In genomic region chr1:32795741-32796140, GRCh38 we compare ENCODE assay signal across 7 cellular contexts. TPM values are rescaled to one million over a fixed set of nuclear protein-coding genes. Genes with fewer than 3 reads are reported as not detected.
DNase-seq lines count a peak whose midpoint lies in the region; FAIRE-seq and TF ChIP-seq lines count a peak whose summit lies in the region.
"Not testable (repeated sequence)": the region's sequence is repeated elsewhere in the genome, so short reads cannot be mapped to it uniquely, and the experiment has no call there.

No MANE protein-coding gene starts in this region.

- H3K36me3 ChIP-seq in endothelial cell of umbilical vein (ENCODE audit: control insufficient read depth in 2 of 2, extremely low read depth in 1 of 2, insufficient read depth in 2 of 2, low read length in 2 of 2) (peaks cover 5 to 13% of the 10 kb centered on the region in 2 experiments), osteoblast (ENCODE audit: insufficient read depth, low read length) (peaks cover 44% of the 10 kb centered on the region)

- H3K79me2 ChIP-seq in endothelial cell of umbilical vein (ENCODE audit: control insufficient read depth, insufficient read depth, low read length): peaks cover 14% of the 10 kb centered on the region
- H3K79me2 ChIP-seq in osteoblast (ENCODE audit: insufficient read depth, low read length): peaks cover 21% of the 10 kb centered on the region

- TF ChIP-seq POLR2A in endothelial cell of umbilical vein (IDR thresholded peaks at IDR 0.05; ENCODE audit: low read depth, low read length): not testable (repeated sequence)

- not testable (repeated sequence) for H4K20me1 ChIP-seq in endothelial cell of umbilical vein (replicated peaks; ENCODE audit: control insufficient read depth, extremely low read depth, insufficient read depth, low read length); osteoblast (ENCODE audit: insufficient read depth, low read length)

- in situ Hi-C loops in Caki2 (cut with HindIII; ENCODE audit: low pct_unique_long_range_greater_than_20kb, low sequenced_read_pairs): not testable (repeated sequence)

- not testable (repeated sequence) for H3K4me1 ChIP-seq in endothelial cell of umbilical vein (ENCODE audit: control insufficient read depth, extremely low read depth, insufficient read depth, low read length)
- H3K4me1 ChIP-seq in osteoblast (ENCODE audit: insufficient read depth, low read length): peaks cover 16% of the 10 kb centered on the region

- CTCF ChIA-PET in RWPE1 (lab: Yijun Ruan, JAX): not testable (repeated sequence)
- CTCF ChIA-PET in endothelial cell of umbilical vein (lab: Charles Lee): interaction anchor here (0.6 to 1.1 kb wide), 4 partner anchors 10 to 122 kb away, joined by 3 to 6 read pairs (median 3); no protein-coding TSS in a partner anchor

- peak; percentile 66 for DNase-seq in Caki2 (ENCODE audit: low read depth)
- DNase-seq in HT1080 (ENCODE audit: low read depth): peak; percentile 72
- not testable (repeated sequence) for DNase-seq in RWPE1 (ENCODE audit: low spot score)
- peak; percentile 46 for DNase-seq in astrocyte of the hippocampus (ENCODE audit: low read depth, low spot score)
- DNase-seq in endothelial cell of umbilical vein (ENCODE audit: low read depth, low spot score): peak; percentile 84
- DNase-seq in fibroblast of the aortic adventitia (ENCODE audit: low read depth): peak; percentile 89
- DNase-seq in osteoblast (ENCODE audit: insufficient read length, low spot score, missing footprints): peak; percentile 73

- not testable (repeated sequence) for H3K9ac ChIP-seq in endothelial cell of umbilical vein (replicated peaks; ENCODE audit: extremely low read depth, insufficient read depth, low read length)

- H3K9me1 ChIP-seq in endothelial cell of umbilical vein (replicated peaks; ENCODE audit: control insufficient read depth, extremely low read depth, insufficient read depth, low read length): not testable (repeated sequence)

- dilution Hi-C loops in endothelial cell of umbilical vein (cut with MboI; ENCODE audit: extremely low pct_ligation_motif_present, low sequenced_read_pairs): not testable (repeated sequence)

- BruUV-seq in endothelial cell of umbilical vein (replicated peaks; lab: Mats Ljungman, UMichigan): not testable (repeated sequence)

- TF ChIP-seq CTCF in RWPE1 (conservative IDR thresholded peaks at IDR 0.05; ENCODE audit: low read depth); endothelial cell of umbilical vein (IDR thresholded peaks at IDR 0.05; ENCODE audit: extremely low read depth in 1 of 2, insufficient read depth in 1 of 2, low read depth in 1 of 2, low read length in 2 of 2); fibroblast of the aortic adventitia (IDR thresholded peaks at IDR 0.05; ENCODE audit: insufficient read depth, low read length); osteoblast (IDR thresholded peaks at IDR 0.05; ENCODE audit: extremely low read depth, low read depth, low read length): not testable (repeated sequence)

- H3K27ac ChIP-seq in RWPE1 (peak overlapping the region; percentile 70), endothelial cell of umbilical vein (ENCODE audit: insufficient read depth, low read depth, low read length) (peak overlapping the region; percentile 29)
- not testable (repeated sequence) for H3K27ac ChIP-seq in osteoblast (ENCODE audit: low read depth, low read length)

- H3K27me3 ChIP-seq in endothelial cell of umbilical vein (ENCODE audit: control insufficient read depth in 2 of 2, insufficient read depth in 2 of 2, low read length in 2 of 2); osteoblast (ENCODE audit: insufficient read depth, low read length): not testable (repeated sequence)

- intact Hi-C loops in endothelial cell of umbilical vein (cut with micrococcal nuclease): loop anchor here (2.0 kb wide), 1 partner anchor 21 kb away; the partner anchor contains the start of genes S100PBP and YARS1

- H3K4me2 ChIP-seq in endothelial cell of umbilical vein (ENCODE audit: insufficient read depth, low read length); osteoblast (ENCODE audit: insufficient read depth, low read length): not testable (repeated sequence)

- H3K9me3 ChIP-seq in endothelial cell of umbilical vein (replicated peaks; ENCODE audit: control insufficient read depth, insufficient read depth, low read length); osteoblast (ENCODE audit: low read depth, low read length): not testable (repeated sequence)

- POLR2A ChIA-PET in RWPE1 (lab: Yijun Ruan, JAX; ENCODE audit: low non-redundant PET): not testable (repeated sequence)
- POLR2A ChIA-PET in endothelial cell of umbilical vein (lab: Charles Lee): interaction anchor here (0.7 kb wide), 1 partner anchor 574 kb away, joined by 4 read pairs; no protein-coding TSS in a partner anchor

- FAIRE-seq in endothelial cell of umbilical vein (lab: Jason Lieb, UNC): peak; percentile 90

- H3K4me3 ChIP-seq in endothelial cell of umbilical vein (replicated peaks in 1 of 3; ENCODE audit: insufficient read depth in 1 of 3, low read depth in 1 of 3, low read length in 3 of 3); fibroblast of the aortic adventitia (ENCODE audit: low read depth, low read length); osteoblast (ENCODE audit: insufficient read depth, low read length): not testable (repeated sequence)

- not testable (repeated sequence) for H2AFZ ChIP-seq in endothelial cell of umbilical vein (ENCODE audit: low read depth, low read length); osteoblast (ENCODE audit: low read length)

TF ChIP-seq in endothelial cell of umbilical vein, 7 proteins besides CTCF, POLR2A, EP300 and RAD21:
- TF ChIP-seq JUN (IDR thresholded peaks at IDR 0.05; ENCODE audit: borderline replicate concordance, insufficient read depth, insufficient read length, low read depth) (peak; percentile 77), FOS (IDR thresholded peaks at IDR 0.05; ENCODE audit: borderline replicate concordance, insufficient read depth, low read length) (peak; percentile 43)

RNA-seq across cellular contexts. Expression of gene YARS1, which starts 21.4 kb away (rescaled TPM):
- 78.5 and 86.1 TPM in 2 replicates for total RNA-seq in Caki2 (2014; rRNA removed; shearing (Covaris generic); ENCODE audit: low replicate concordance)
- 165 and 185 TPM in 2 replicates for total RNA-seq in HT1080 (2014; rRNA removed; shearing (Covaris generic))
- 163 and 164 TPM in 2 replicates for polyA plus RNA-seq in HT1080 (2015; cell fraction: cytosol; rRNA removed)
- polyA plus RNA-seq in HT1080 (2015; cell fraction: nucleus; rRNA removed): 226 and 264 TPM in 2 replicates
- total RNA-seq in endothelial cell of umbilical vein (130 and 144 TPM in 2 replicates), fibroblast of the aortic adventitia (ENCODE audit: low replicate concordance) (96.7 and 186 TPM in 2 replicates), osteoblast (183 and 199 TPM in 2 replicates)
- 31.5 and 38.2 TPM in 2 replicates for polyA plus RNA-seq in endothelial cell of umbilical vein
- 49.4 and 50.9 TPM in 2 replicates for polyA plus RNA-seq in endothelial cell of umbilical vein (2011; cell fraction: cytosol; rRNA removed)
- polyA plus RNA-seq in endothelial cell of umbilical vein (2011; cell fraction: nucleus; rRNA removed): 102 and 121 TPM in 2 replicates
- polyA plus RNA-seq in endothelial cell of umbilical vein (2012): 77.2 and 108 TPM in 2 replicates
- polyA minus RNA-seq in endothelial cell of umbilical vein: 72.1 and 73.4 TPM in 2 replicates
- 79.1 TPM for polyA minus RNA-seq in endothelial cell of umbilical vein (2011; cell fraction: cytosol; rRNA and poly(A)+ RNA removed)
- polyA minus RNA-seq in endothelial cell of umbilical vein (2011; cell fraction: nucleus; rRNA and poly(A)+ RNA removed): 41.4 and 54.8 TPM in 2 replicates

RNA-seq across cellular contexts. Expression of gene S100PBP, which starts 21.7 kb away (rescaled TPM):
- total RNA-seq in Caki2 (2014; rRNA removed; shearing (Covaris generic); ENCODE audit: low replicate concordance): 21.3 and 25.5 TPM in 2 replicates
- 16.8 TPM in 2 replicates for total RNA-seq in HT1080 (2014; rRNA removed; shearing (Covaris generic))
- 16.4 and 18.4 TPM in 2 replicates for polyA plus RNA-seq in HT1080 (2015; cell fraction: cytosol; rRNA removed)
- polyA plus RNA-seq in HT1080 (2015; cell fraction: nucleus; rRNA removed): 53.0 and 72.8 TPM in 2 replicates
- 36.9 and 38.6 TPM in 2 replicates for total RNA-seq in endothelial cell of umbilical vein
- polyA plus RNA-seq in endothelial cell of umbilical vein: 15.4 and 16.4 TPM in 2 replicates
- 12.7 and 13.9 TPM in 2 replicates for polyA plus RNA-seq in endothelial cell of umbilical vein (2011; cell fraction: cytosol; rRNA removed)
- 49.7 and 54.6 TPM in 2 replicates for polyA plus RNA-seq in endothelial cell of umbilical vein (2011; cell fraction: nucleus; rRNA removed)
- polyA plus RNA-seq in endothelial cell of umbilical vein (2012): 16.8 and 17.3 TPM in 2 replicates
- 26.2 and 34.7 TPM in 2 replicates for polyA minus RNA-seq in endothelial cell of umbilical vein
- polyA minus RNA-seq in endothelial cell of umbilical vein (2011; cell fraction: cytosol; rRNA and poly(A)+ RNA removed): 12.7 TPM
- 27.5 and 47.7 TPM in 2 replicates for polyA minus RNA-seq in endothelial cell of umbilical vein (2011; cell fraction: nucleus; rRNA and poly(A)+ RNA removed)
- total RNA-seq in fibroblast of the aortic adventitia (ENCODE audit: low replicate concordance): 42.4 and 64.5 TPM in 2 replicates
- 42.0 and 57.2 TPM in 2 replicates for total RNA-seq in osteoblast
